ENCODE assay signal across 1 cellular context in the genomic region with DNA sequence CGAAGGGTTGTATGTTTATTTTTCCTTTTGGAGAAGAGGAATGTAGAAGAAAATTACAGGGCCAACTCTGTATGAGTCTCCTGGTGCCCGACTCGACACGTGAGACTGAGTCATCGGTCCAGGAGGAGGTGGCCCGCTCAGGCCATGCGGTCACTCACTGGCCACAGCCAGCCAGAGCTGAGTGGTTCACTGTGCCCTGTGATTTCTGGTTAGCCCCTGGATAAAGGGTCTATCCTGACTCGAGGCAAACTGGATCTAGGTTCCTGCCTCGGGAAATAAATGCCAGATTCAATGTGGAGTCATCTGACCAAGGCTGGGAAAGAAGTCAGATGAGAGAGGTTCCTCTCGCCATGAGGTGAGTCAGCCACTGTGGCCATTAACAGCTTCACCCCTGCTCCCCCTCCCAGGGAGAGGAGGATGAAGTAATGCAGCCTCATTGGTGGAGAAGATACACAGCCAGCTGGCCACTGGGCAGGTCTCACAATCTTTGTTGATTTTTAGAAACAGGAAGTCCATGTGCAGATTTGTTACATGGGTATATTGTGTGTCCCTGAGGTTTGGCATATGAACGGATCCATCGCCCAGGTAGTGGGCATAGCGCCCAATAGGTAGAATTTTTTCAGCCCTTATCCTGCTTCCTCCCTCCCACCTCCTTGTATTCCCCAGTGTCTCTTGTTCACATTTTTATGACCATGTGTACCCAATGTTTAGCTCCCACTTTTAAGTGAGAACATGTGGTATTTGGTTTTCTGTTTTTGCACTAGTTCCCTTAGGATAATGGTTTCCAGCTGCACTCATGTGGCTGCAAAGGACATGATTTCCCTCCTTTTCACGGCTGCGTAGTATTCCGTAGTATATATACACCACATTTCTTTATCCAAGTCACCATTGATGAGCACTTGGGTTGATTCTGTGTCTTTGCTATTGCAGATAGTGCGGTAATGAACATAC.
TF ChIP-seq lines count a peak whose summit lies in the region.

No MANE protein-coding gene starts in this region.

TF ChIP-seq in K562, 482 proteins besides CTCF, POLR2A, EP300 and RAD21 (continued from another document and continues in another):
- TF ChIP-seq, protein P1, sequence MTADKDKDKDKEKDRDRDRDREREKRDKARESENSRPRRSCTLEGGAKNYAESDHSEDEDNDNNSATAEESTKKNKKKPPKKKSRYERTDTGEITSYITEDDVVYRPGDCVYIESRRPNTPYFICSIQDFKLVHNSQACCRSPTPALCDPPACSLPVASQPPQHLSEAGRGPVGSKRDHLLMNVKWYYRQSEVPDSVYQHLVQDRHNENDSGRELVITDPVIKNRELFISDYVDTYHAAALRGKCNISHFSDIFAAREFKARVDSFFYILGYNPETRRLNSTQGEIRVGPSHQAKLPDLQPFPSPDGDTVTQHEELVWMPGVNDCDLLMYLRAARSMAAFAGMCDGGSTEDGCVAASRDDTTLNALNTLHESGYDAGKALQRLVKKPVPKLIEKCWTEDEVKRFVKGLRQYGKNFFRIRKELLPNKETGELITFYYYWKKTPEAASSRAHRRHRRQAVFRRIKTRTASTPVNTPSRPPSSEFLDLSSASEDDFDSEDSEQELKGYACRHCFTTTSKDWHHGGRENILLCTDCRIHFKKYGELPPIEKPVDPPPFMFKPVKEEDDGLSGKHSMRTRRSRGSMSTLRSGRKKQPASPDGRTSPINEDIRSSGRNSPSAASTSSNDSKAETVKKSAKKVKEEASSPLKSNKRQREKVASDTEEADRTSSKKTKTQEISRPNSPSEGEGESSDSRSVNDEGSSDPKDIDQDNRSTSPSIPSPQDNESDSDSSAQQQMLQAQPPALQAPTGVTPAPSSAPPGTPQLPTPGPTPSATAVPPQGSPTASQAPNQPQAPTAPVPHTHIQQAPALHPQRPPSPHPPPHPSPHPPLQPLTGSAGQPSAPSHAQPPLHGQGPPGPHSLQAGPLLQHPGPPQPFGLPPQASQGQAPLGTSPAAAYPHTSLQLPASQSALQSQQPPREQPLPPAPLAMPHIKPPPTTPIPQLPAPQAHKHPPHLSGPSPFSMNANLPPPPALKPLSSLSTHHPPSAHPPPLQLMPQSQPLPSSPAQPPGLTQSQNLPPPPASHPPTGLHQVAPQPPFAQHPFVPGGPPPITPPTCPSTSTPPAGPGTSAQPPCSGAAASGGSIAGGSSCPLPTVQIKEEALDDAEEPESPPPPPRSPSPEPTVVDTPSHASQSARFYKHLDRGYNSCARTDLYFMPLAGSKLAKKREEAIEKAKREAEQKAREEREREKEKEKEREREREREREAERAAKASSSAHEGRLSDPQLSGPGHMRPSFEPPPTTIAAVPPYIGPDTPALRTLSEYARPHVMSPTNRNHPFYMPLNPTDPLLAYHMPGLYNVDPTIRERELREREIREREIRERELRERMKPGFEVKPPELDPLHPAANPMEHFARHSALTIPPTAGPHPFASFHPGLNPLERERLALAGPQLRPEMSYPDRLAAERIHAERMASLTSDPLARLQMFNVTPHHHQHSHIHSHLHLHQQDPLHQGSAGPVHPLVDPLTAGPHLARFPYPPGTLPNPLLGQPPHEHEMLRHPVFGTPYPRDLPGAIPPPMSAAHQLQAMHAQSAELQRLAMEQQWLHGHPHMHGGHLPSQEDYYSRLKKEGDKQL (CRISPR knock-in tag; IDR thresholded peaks at IDR 0.05; ENCODE audit: borderline replicate concordance) = no peak
- TF ChIP-seq FUS (optimal IDR thresholded peaks at IDR 0.05; ENCODE audit: low read depth, low read length) (no peak), SMC3 (conservative IDR thresholded peaks at IDR 0.05; ENCODE audit: insufficient read depth, low read depth, low read length) (no peak), FOS (IDR thresholded peaks at IDR 0.05; ENCODE audit: extremely low read depth, insufficient read length) (peak; percentile 56), SP1 (CRISPR knock-in tag; IDR thresholded peaks at IDR 0.05) (no peak; the same call in none of the 2 replicates), NFE2 (IDR thresholded peaks at IDR 0.05; ENCODE audit: low read depth) (peak; percentile 51), ZNF445 (CRISPR knock-in tag; IDR thresholded peaks at IDR 0.05; ENCODE audit: low read depth) (no peak), ZNF232 (CRISPR knock-in tag; IDR thresholded peaks at IDR 0.05) (no peak), MAFG (tag; conservative IDR thresholded peaks at IDR 0.05) (peak; percentile 43; the same call in 1 of the 2 replicates), POLR2AphosphoS2 (IDR thresholded peaks at IDR 0.05; ENCODE audit: low read length) (no peak), NR4A1 (CRISPR knock-in tag; IDR thresholded peaks at IDR 0.05) (no peak), NR4A1 (tag; IDR thresholded peaks at IDR 0.05) (peak; percentile 37; the same call in 1 of the 2 replicates), NCOA6 (IDR thresholded peaks at IDR 0.05) (no peak), NCOA1 (IDR thresholded peaks at IDR 0.05; ENCODE audit: low read depth) (no peak), ZBTB8A (IDR thresholded peaks at IDR 0.05; ENCODE audit: partially characterized antibody) (no peak), JUND (IDR thresholded peaks at IDR 0.05; ENCODE audit: borderline replicate concordance, low read depth, low read length) (peak; percentile 96), JUND (tag; IDR thresholded peaks at IDR 0.05; ENCODE audit: borderline replicate concordance, low read depth, low read length) (peak; percentile 100), HNRNPLL (IDR thresholded peaks at IDR 0.05; ENCODE audit: low read depth, low read length, poor library complexity, severe bottlenecking) (no peak), KLF6 (CRISPR knock-in tag; IDR thresholded peaks at IDR 0.05; ENCODE audit: borderline replicate concordance) (0 out of 2 replicates have a peak, but pooled peaks have one; percentile 33), SP2 (IDR thresholded peaks at IDR 0.05; ENCODE audit: extremely low read depth, low read depth, low read length, poor library complexity, severe bottlenecking) (no peak), NBN (IDR thresholded peaks at IDR 0.05; ENCODE audit: low read depth) (peak; percentile 35; the same call in 1 of the 2 replicates), ZNF316 (IDR thresholded peaks at IDR 0.05) (no peak), PTBP1 (IDR thresholded peaks at IDR 0.05; ENCODE audit: low read depth, low read length) (no peak), PHF8 (IDR thresholded peaks at IDR 0.05; ENCODE audit: borderline replicate concordance, low read length) (peak; percentile 51; the same call in 1 of the 2 replicates), ZBTB17 (CRISPR knock-in tag; IDR thresholded peaks at IDR 0.05) (no peak)
- TF ChIP-seq, protein P2, sequence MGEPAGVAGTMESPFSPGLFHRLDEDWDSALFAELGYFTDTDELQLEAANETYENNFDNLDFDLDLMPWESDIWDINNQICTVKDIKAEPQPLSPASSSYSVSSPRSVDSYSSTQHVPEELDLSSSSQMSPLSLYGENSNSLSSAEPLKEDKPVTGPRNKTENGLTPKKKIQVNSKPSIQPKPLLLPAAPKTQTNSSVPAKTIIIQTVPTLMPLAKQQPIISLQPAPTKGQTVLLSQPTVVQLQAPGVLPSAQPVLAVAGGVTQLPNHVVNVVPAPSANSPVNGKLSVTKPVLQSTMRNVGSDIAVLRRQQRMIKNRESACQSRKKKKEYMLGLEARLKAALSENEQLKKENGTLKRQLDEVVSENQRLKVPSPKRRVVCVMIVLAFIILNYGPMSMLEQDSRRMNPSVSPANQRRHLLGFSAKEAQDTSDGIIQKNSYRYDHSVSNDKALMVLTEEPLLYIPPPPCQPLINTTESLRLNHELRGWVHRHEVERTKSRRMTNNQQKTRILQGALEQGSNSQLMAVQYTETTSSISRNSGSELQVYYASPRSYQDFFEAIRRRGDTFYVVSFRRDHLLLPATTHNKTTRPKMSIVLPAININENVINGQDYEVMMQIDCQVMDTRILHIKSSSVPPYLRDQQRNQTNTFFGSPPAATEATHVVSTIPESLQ (CRISPR knock-in tag; IDR thresholded peaks at IDR 0.05) = 0 out of 2 replicates have a peak, but pooled peaks have one; percentile 49
- TF ChIP-seq, protein P3, sequence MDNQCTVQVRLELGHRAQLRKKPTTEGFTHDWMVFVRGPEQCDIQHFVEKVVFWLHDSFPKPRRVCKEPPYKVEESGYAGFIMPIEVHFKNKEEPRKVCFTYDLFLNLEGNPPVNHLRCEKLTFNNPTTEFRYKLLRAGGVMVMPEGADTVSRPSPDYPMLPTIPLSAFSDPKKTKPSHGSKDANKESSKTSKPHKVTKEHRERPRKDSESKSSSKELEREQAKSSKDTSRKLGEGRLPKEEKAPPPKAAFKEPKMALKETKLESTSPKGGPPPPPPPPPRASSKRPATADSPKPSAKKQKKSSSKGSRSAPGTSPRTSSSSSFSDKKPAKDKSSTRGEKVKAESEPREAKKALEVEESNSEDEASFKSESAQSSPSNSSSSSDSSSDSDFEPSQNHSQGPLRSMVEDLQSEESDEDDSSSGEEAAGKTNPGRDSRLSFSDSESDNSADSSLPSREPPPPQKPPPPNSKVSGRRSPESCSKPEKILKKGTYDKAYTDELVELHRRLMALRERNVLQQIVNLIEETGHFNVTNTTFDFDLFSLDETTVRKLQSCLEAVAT (IDR thresholded peaks at IDR 0.05) = no peak
- TF ChIP-seq, protein P4, sequence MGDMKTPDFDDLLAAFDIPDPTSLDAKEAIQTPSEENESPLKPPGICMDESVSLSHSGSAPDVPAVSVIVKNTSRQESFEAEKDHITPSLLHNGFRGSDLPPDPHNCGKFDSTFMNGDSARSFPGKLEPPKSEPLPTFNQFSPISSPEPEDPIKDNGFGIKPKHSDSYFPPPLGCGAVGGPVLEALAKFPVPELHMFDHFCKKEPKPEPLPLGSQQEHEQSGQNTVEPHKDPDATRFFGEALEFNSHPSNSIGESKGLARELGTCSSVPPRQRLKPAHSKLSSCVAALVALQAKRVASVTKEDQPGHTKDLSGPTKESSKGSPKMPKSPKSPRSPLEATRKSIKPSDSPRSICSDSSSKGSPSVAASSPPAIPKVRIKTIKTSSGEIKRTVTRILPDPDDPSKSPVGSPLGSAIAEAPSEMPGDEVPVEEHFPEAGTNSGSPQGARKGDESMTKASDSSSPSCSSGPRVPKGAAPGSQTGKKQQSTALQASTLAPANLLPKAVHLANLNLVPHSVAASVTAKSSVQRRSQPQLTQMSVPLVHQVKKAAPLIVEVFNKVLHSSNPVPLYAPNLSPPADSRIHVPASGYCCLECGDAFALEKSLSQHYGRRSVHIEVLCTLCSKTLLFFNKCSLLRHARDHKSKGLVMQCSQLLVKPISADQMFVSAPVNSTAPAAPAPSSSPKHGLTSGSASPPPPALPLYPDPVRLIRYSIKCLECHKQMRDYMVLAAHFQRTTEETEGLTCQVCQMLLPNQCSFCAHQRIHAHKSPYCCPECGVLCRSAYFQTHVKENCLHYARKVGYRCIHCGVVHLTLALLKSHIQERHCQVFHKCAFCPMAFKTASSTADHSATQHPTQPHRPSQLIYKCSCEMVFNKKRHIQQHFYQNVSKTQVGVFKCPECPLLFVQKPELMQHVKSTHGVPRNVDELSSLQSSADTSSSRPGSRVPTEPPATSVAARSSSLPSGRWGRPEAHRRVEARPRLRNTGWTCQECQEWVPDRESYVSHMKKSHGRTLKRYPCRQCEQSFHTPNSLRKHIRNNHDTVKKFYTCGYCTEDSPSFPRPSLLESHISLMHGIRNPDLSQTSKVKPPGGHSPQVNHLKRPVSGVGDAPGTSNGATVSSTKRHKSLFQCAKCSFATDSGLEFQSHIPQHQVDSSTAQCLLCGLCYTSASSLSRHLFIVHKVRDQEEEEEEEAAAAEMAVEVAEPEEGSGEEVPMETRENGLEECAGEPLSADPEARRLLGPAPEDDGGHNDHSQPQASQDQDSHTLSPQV (IDR thresholded peaks at IDR 0.05) = peak; percentile 91
- TF ChIP-seq, protein P5, sequence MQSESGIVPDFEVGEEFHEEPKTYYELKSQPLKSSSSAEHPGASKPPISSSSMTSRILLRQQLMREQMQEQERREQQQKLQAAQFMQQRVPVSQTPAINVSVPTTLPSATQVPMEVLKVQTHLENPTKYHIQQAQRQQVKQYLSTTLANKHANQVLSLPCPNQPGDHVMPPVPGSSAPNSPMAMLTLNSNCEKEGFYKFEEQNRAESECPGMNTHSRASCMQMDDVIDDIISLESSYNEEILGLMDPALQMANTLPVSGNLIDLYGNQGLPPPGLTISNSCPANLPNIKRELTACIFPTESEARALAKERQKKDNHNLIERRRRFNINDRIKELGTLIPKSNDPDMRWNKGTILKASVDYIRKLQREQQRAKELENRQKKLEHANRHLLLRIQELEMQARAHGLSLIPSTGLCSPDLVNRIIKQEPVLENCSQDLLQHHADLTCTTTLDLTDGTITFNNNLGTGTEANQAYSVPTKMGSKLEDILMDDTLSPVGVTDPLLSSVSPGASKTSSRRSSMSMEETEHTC (IDR thresholded peaks at IDR 0.05) = peak; percentile 10; the same call in 1 of the 2 replicates
- TF ChIP-seq, protein P6, sequence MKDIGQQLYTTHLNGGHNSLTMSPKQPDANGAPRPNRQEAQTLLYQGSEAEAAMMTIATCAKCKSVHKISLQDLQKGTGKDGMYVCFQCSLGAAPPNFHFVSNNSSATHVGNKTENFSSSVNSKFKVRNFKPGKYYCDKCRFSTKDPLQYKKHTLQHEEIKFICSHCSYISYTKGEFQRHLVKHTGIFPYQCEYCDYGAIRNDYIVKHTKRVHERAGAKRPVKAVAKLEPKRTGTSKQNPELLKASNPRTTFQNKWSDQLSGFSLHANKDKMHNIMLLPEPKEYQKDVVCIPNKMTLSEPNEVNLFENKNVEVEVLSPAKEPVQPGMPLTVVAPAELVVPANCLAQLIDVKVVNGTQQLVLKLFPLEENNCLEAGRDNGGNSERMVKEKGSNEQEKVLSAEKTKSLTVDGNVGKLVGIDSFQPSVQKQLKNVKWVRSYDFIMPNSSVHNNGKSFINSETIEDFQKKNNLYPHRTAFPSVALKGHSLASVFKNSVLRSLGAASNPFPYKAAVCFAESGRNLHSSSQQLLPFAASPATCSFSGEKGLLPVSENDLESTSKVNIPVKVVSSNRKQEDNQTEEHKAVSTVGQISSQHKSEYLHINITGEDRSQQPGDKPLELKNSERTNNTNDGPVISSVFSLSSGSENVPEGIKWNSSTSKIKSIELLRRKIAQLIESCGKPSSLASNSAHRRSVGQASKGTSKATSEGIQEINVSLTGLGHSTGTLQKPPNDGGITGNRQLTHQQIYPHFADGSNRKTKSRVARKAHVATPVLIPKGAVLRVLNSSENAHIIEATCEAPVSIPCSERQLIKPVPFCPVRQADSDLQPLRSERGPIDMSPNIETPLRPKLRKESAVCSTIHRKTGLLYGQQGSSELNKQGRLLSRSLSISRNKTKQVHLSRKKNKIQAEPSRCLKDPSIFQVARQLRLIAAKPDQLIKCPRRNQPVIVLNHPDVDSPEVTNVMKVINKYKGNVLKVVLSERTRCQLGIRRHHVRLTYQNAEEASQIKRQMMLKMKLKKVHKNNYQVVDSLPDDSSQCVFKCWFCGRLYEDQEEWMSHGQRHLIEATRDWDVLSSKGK (CRISPR knock-in tag; IDR thresholded peaks at IDR 0.05) = no peak
- TF ChIP-seq, protein P7, sequence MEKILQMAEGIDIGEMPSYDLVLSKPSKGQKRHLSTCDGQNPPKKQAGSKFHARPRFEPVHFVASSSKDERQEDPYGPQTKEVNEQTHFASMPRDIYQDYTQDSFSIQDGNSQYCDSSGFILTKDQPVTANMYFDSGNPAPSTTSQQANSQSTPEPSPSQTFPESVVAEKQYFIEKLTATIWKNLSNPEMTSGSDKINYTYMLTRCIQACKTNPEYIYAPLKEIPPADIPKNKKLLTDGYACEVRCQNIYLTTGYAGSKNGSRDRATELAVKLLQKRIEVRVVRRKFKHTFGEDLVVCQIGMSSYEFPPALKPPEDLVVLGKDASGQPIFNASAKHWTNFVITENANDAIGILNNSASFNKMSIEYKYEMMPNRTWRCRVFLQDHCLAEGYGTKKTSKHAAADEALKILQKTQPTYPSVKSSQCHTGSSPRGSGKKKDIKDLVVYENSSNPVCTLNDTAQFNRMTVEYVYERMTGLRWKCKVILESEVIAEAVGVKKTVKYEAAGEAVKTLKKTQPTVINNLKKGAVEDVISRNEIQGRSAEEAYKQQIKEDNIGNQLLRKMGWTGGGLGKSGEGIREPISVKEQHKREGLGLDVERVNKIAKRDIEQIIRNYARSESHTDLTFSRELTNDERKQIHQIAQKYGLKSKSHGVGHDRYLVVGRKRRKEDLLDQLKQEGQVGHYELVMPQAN (IDR thresholded peaks at IDR 0.05; ENCODE audit: borderline replicate concordance) = peak; percentile 61; the same call in 1 of the 2 replicates
